In genomic region chr5:138867011-138867410, GRCh38 we compare ENCODE assay signal across 15 cellular contexts. TPM values are rescaled to one million over a fixed set of nuclear protein-coding genes. Genes with fewer than 3 reads are reported as not detected.
DNase-seq lines count a peak whose midpoint lies in the region; ATAC-seq, FAIRE-seq and TF ChIP-seq lines count a peak whose summit lies in the region.
"Had no signal": no experiment of that assay in that cellular context is flagged by ENCODE, and none has a peak within 500 bp of the region (broad histone marks: within the 10 kb centered on the region; RNA-seq: fewer than 3 reads in every experiment).

No MANE protein-coding gene starts in this region.

- POLR2A ChIA-PET in CD8-positive, alpha-beta memory T cell (lab: Charles Lee) = no interaction called here

- peaks cover 45% of the 10 kb centered on the region for H3K4me1 Mint-ChIP-seq in endodermal cell
- H3K4me1 Mint-ChIP-seq in CD8-positive, alpha-beta memory T cell = peaks cover 0 to 7% (median 7%) of the 10 kb centered on the region in 3 donors

- peaks cover 20% of the 10 kb centered on the region for H3K9me3 Mint-ChIP-seq in endodermal cell
- H3K9me3 Mint-ChIP-seq in CD8-positive, alpha-beta memory T cell = peaks cover 5 to 18% (median 14%) of the 10 kb centered on the region in 5 donors

- CTCF ChIA-PET in CD8-positive, alpha-beta memory T cell (lab: Charles Lee) = interaction anchor here (1.8 kb wide), 1 partner anchor 110 kb away, joined by 3 read pairs; no protein-coding TSS in a partner anchor

- no peak overlapping the region for H3K4me3 ChIP-seq in Loucy (ENCODE audit: low read length, poor library complexity, severe bottlenecking)
- no peak overlapping the region for H3K4me3 ChIP-seq in endodermal cell (ENCODE audit: low read length)
- H3K4me3 ChIP-seq in CD8-positive, alpha-beta memory T cell (ENCODE audit: low read length) = no peak overlapping the region
- H3K4me3 ChIP-seq in aorta (ENCODE audit: low read length in 2 of 2) = no peak overlapping the region
- H3K4me3 ChIP-seq: BLaER1 treated with 17β-estradiol and CSF1 and Interleukin-3, amounts not matched to agents 10 nM and 100 nM had no signal

- H3K4me2 ChIP-seq in Loucy (ENCODE audit: low read depth, low read length, poor library complexity, severe bottlenecking) = no peak overlapping the region
- H3K4me2 ChIP-seq: BLaER1 treated with 17β-estradiol and CSF1 and Interleukin-3, amounts not matched to agents 10 nM and 100 nM had no signal

- H3K27me3 ChIP-seq in Loucy (ENCODE audit: insufficient read depth, low read length, poor library complexity, severe bottlenecking) (no peaks in the 10 kb centered on the region), endodermal cell (ENCODE audit: control insufficient read depth, insufficient read depth, low read length, poor library complexity, severe bottlenecking) (no peaks in the 10 kb centered on the region), aorta (ENCODE audit: control insufficient read depth in 1 of 2, insufficient read depth in 2 of 2, low read length in 1 of 2) (no peaks in the 10 kb centered on the region)
- H3K27me3 ChIP-seq in CD8-positive, alpha-beta memory T cell (ENCODE audit: insufficient read depth, low read length, poor library complexity, severe bottlenecking) = no peaks in the 10 kb centered on the region
- H3K27me3 ChIP-seq: BLaER1 treated with 17β-estradiol and CSF1 and Interleukin-3, amounts not matched to agents 10 nM and 100 nM had no signal

- DNase-seq in endodermal cell (no peak), lung microvascular endothelial cell (ENCODE audit: low read depth in 2 of 2) (peak; percentile 39 to 76), GM19239 (ENCODE audit: insufficient read length, low spot score) (no peak), aorta (no peak)
- no peak for DNase-seq in CD8-positive, alpha-beta memory T cell
- DNase-seq: ACHN; Calu3; CD4-positive, CD25-positive, alpha-beta regulatory T cell; DMS 273 treated with DMSO at 0.1 percent for 48 hours had no signal

- no peak for FAIRE-seq in GM19239 (lab: Jason Lieb, UNC)
- FAIRE-seq: H54 had no signal

- 95 to 100% methylated on average over 1 of the region's 1 CpG for WGBS in endodermal cell (ENCODE audit: insufficient coverage in 1 of 2, insufficient read length in 1 of 2), 2 experiments
- 89 to 100% methylated on average over 1 of the region's 1 CpG for WGBS in aorta, 2 donors

- peaks cover 28% of the 10 kb centered on the region for H3K36me3 Mint-ChIP-seq in endodermal cell (ENCODE audit: low read depth)
- H3K36me3 Mint-ChIP-seq in CD8-positive, alpha-beta memory T cell = peaks cover 5 to 26% (median 5%) of the 10 kb centered on the region in 3 donors

- no peak for ATAC-seq in HG02571 (IDR thresholded peaks at IDR 0.05; ENCODE audit: unreplicated experiment)
- ATAC-seq in aorta (ENCODE audit: low FRiP score) = no peak
- ATAC-seq: HCT116 had no signal

- H3K9me2 ChIP-seq in Loucy (replicated peaks; ENCODE audit: low read depth, low read length) = no peaks in the 10 kb centered on the region

- H4K20me1 ChIP-seq in Loucy (ENCODE audit: insufficient read depth, low read length, poor library complexity, severe bottlenecking) = no peaks in the 10 kb centered on the region

- H3K4me1 ChIP-seq in Loucy (ENCODE audit: insufficient read depth, low read length, poor library complexity, severe bottlenecking) = peaks cover 10% of the 10 kb centered on the region
- H3K4me1 ChIP-seq in endodermal cell (ENCODE audit: control insufficient read depth, insufficient read depth, low read length) = peaks cover 15% of the 10 kb centered on the region
- H3K4me1 ChIP-seq in CD8-positive, alpha-beta memory T cell (ENCODE audit: insufficient read depth, low read length) = no peaks in the 10 kb centered on the region
- peaks cover 0 to 5% of the 10 kb centered on the region in 2 donors for H3K4me1 ChIP-seq in aorta (ENCODE audit: control insufficient read depth in 1 of 2, insufficient read depth in 2 of 2, low read length in 2 of 2)

- TF ChIP-seq CTCF in Loucy (conservative IDR thresholded peaks at IDR 0.05; ENCODE audit: low read length) (peak; percentile 29), endodermal cell (conservative IDR thresholded peaks at IDR 0.05) (no peak)

- H3K36me3 ChIP-seq in Loucy (ENCODE audit: insufficient read depth, low read length) (peaks cover 6% of the 10 kb centered on the region; the same call in 1 of the 2 replicates), endodermal cell (ENCODE audit: control insufficient read depth, insufficient read depth, low read length) (peaks cover 23% of the 10 kb centered on the region), aorta (ENCODE audit: control insufficient read depth in 1 of 2, insufficient read depth in 2 of 2, low read length in 1 of 2) (peaks cover 0 to 1% of the 10 kb centered on the region in 2 donors)
- no peaks in the 10 kb centered on the region for H3K36me3 ChIP-seq in CD8-positive, alpha-beta memory T cell (ENCODE audit: insufficient read depth, low read length)

- intact Hi-C loops in aorta (cut with DNase I) = no loop called here

- H3F3A ChIP-seq in Loucy (ENCODE audit: low read depth) = no peaks in the 10 kb centered on the region

- H3K9me3 ChIP-seq in Loucy (ENCODE audit: insufficient read depth, low read depth, low read length) (peaks cover 7% of the 10 kb centered on the region), endodermal cell (ENCODE audit: control insufficient read depth, low read length) (peaks cover 26% of the 10 kb centered on the region), aorta (ENCODE audit: control insufficient read depth, low read length) (no peaks in the 10 kb centered on the region)
- H3K9me3 ChIP-seq in CD8-positive, alpha-beta memory T cell (ENCODE audit: low read length) = no peaks in the 10 kb centered on the region

- peak overlapping the region; percentile 44 for H3K27ac ChIP-seq in endodermal cell (ENCODE audit: low read depth, low read length)
- no peak overlapping the region for H3K27ac ChIP-seq in CD8-positive, alpha-beta memory T cell (ENCODE audit: low read depth, low read length)
- no peak overlapping the region for H3K27ac ChIP-seq in aorta (ENCODE audit: low read depth in 1 of 2, low read length in 2 of 2)
- H3K27ac ChIP-seq: BLaER1 treated with 17β-estradiol and CSF1 and Interleukin-3, amounts not matched to agents 10 nM and 100 nM had no signal

- no peak overlapping the region for H3K27ac Mint-ChIP-seq in endodermal cell
- H3K27ac Mint-ChIP-seq in CD8-positive, alpha-beta memory T cell = no peak overlapping the region

- no peaks in the 10 kb centered on the region for H3K79me2 ChIP-seq in Loucy (ENCODE audit: insufficient read depth, low read length)

- H3K27me3 Mint-ChIP-seq in endodermal cell (ENCODE audit: insufficient read depth) = no peaks in the 10 kb centered on the region
- H3K27me3 Mint-ChIP-seq in CD8-positive, alpha-beta memory T cell = peaks cover 5 to 7% of the 10 kb centered on the region in 2 donors
- H3K27me3 Mint-ChIP-seq: CD4-positive, CD25-positive, alpha-beta regulatory T cell had no signal

- H2AFZ ChIP-seq in Loucy (ENCODE audit: low read length) = no peak overlapping the region

- no peak overlapping the region for H3K9ac ChIP-seq in Loucy (ENCODE audit: low read depth, low read length, poor library complexity, severe bottlenecking)
- no peak overlapping the region for H3K9ac ChIP-seq in endodermal cell (ENCODE audit: extremely low read depth, low read length, poor library complexity, severe bottlenecking)
- H3K9ac ChIP-seq: BLaER1 treated with 17β-estradiol and CSF1 and Interleukin-3, amounts not matched to agents 10 nM and 100 nM had no signal

- H3K4me3 Mint-ChIP-seq in endodermal cell = no peak overlapping the region
- H3K4me3 Mint-ChIP-seq in CD8-positive, alpha-beta memory T cell = no peak overlapping the region
- H3K4me3 Mint-ChIP-seq: CD4-positive, CD25-positive, alpha-beta regulatory T cell had no signal

RNA-seq across cellular contexts. Expression of gene LRRTM2, which starts 8.1 kb away (rescaled TPM):
- total RNA-seq in endodermal cell (not detected), lung microvascular endothelial cell (0.40 and 1.3 TPM in 2 replicates), aorta (under 1 TPM; 0.24 to 0.36 TPM)
- polyA plus RNA-seq in endodermal cell (2013, experiment 1 of 2) = 6.3 TPM
- 3.5 TPM for polyA plus RNA-seq in endodermal cell (2013, experiment 2 of 2)
- total RNA-seq in CD8-positive, alpha-beta memory T cell = not detected
- polyA plus RNA-seq in CD8-positive, alpha-beta memory T cell = not detected
- under 1 TPM in 1 of 2 donors, not detected in 1; 0.31 TPM for polyA plus RNA-seq in aorta
- total RNA-seq: A172; Calu3; CD4-positive, CD25-positive, alpha-beta regulatory T cell had no signal

Comparison
In these comparisons a context has a peak if more than half of its experiments do, and no peak if none do; other contexts are left out.
1. DNase-seq: peak in lung microvascular endothelial cell (2 of 2); none in endodermal cell (single experiment), CD8-positive, alpha-beta memory T cell (0 of 5), GM19239 (single experiment) and aorta (0 of 2).